In the genomic region with DNA sequence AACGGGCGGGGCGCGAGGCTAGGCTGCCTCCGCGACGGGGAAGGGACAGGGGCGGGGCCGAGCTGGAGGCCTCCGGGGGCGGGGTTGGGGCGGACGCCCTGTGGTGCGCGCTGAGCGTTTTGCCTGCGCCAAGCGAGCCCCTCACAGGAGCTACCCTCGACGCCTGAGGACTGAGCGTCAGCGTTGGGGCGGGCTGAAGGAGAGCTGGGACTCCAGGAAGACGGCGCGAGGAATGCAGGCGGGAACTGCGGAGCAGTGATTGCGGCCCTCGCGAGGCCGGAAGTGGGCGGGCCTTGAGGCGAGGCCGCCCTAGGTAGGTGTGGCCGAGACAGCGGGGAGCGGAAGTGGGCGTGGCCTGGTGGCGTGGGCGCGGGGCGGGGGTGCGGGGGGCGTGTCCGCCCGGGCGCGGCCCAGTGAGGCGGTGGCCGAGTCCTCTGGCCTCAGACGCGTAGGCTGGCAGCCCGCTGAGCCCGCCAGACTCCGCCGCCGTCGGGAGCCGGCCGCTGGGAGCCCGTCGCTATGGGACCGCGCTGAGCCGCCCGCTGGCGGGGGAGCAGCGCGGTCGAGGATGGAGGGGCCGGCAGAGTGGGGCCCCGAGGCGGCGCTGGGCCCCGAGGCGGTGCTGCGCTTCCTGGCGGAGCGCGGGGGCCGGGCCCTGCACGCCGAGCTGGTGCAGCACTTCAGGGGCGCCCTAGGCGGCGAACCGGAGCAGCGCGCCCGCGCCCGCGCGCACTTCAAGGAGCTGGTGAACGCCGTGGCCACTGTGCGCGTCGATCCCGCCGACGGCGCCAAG, we compare ENCODE assay signal across 7 cellular contexts. TPM values are rescaled to one million over a fixed set of nuclear protein-coding genes. Genes with fewer than 3 reads are reported as not detected.
DNase-seq lines count a peak whose midpoint lies in the region; ATAC-seq and TF ChIP-seq lines count a peak whose summit lies in the region.

A gene (minus strand): TSS at position 45 of the 793 bp plus-strand sequence. CDS start 139 bp downstream, outside the sequence.
A gene with protein sequence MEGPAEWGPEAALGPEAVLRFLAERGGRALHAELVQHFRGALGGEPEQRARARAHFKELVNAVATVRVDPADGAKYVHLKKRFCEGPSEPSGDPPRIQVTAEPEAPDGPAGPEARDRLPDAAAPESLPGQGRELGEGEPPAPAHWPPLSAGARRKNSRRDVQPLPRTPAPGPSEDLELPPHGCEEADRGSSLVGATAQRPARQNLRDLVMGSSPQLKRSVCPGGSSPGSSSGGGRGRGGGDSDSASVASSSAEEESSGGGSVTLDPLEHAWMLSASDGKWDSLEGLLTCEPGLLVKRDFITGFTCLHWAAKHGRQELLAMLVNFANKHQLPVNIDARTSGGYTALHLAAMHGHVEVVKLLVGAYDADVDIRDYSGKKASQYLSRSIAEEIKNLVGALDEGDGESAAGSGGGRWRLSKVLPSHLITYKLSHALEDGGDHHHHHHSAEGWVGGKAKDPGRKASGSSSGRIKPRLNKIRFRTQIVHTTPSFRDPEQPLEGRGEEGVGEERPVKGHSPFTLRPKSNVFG (plus strand): TSS at position 443 of the 793 bp plus-strand sequence. CDS start 126 bp downstream, at position 569.

- H3K4me3 ChIP-seq in lower lobe of right lung, result peak within 1 kb of the TSS; percentile 70

- DNase-seq in NCI-H460 (ENCODE audit: extremely low read depth, low read depth) (peak; percentile 99), lower lobe of right lung (peak; percentile 99)
- DNase-seq in activated CD8-positive, alpha-beta memory T cell treated with anti-CD3 and anti-CD28 coated beads for 1 hour (ENCODE audit: extremely low read depth in 1 of 2, low read depth in 1 of 2), result peak; percentile 35 to 63
- peak; percentile 56 for DNase-seq in effector CD4-positive, alpha-beta T cell
- DNase-seq in stimulated activated CD4-positive, alpha-beta T cell treated with anti-CD3 and anti-CD28 coated beads, Interleukin-4, amount 100 ng/mL, for 4 hours, result peak; percentile 71 to 78

- H3K4me1 ChIP-seq in lower lobe of right lung, result peaks cover 47% of the 10 kb centered on the region

- intact Hi-C loops in lower lobe of right lung (cut with DNase I), result no loop called here

- no peaks in the 10 kb centered on the region for H3K36me3 ChIP-seq in lower lobe of right lung

- ATAC-seq in GM18519 (IDR thresholded peaks at IDR 0.05; ENCODE audit: low FRiP score, unreplicated experiment) (peak; percentile 46), HG03095 (IDR thresholded peaks at IDR 0.05; ENCODE audit: unreplicated experiment) (peak; percentile 74), lower lobe of right lung (peak; percentile 95 to 98)

- H3K27ac ChIP-seq in lower lobe of right lung, result peak within 1 kb of the TSS; percentile 95

- H3K9me3 ChIP-seq in lower lobe of right lung, result no peaks in the 10 kb centered on the region

- H3K27me3 ChIP-seq in lower lobe of right lung (ENCODE audit: low read depth), result no peaks in the 10 kb centered on the region

- TF ChIP-seq CTCF in lower lobe of right lung (IDR thresholded peaks at IDR 0.05), result no peak

RNA-seq across cellular contexts. Expression of the first gene that starts in this region (rescaled TPM):
- 164 and 183 TPM in 2 replicates for total RNA-seq in NCI-H460 (2014; rRNA removed; shearing (Covaris generic))
- 66.2 and 97.5 TPM in 2 replicates for polyA plus RNA-seq in NCI-H460 (2014; cell fraction: nucleus; rRNA removed)
- total RNA-seq in lower lobe of right lung, result 86.9 TPM

RNA-seq across cellular contexts. Expression of the second gene that starts in this region (rescaled TPM):
- 67.9 and 72.3 TPM in 2 replicates for total RNA-seq in NCI-H460 (2014; rRNA removed; shearing (Covaris generic))
- 41.6 and 49.2 TPM in 2 replicates for polyA plus RNA-seq in NCI-H460 (2014; cell fraction: nucleus; rRNA removed)
- 20.8 TPM for total RNA-seq in lower lobe of right lung

Comparison
In these comparisons a context has a peak if more than half of its experiments do, and no peak if none do; other contexts are left out.
1. Peak in every context shown above with its lines: DNase-seq, ATAC-seq, H3K4me3 ChIP-seq and H3K27ac ChIP-seq.
2. ATAC-seq: peak in every context shown above with its lines; median percentile 96 in lower lobe of right lung; 74 in HG03095; 46 in GM18519.
3. DNase-seq: peak in every context shown above with its lines; median percentile 99 in NCI-H460; 99 in lower lobe of right lung; 74 in stimulated activated CD4-positive, alpha-beta T cell treated with anti-CD3 and anti-CD28 coated beads, Interleukin-4, amount 100 ng/mL, for 4 hours; 56 in effector CD4-positive, alpha-beta T cell; 49 in activated CD8-positive, alpha-beta memory T cell treated with anti-CD3 and anti-CD28 coated beads for 1 hour.